Comparison of ENCODE assay signal across 8 cellular contexts in genomic region chr19:48634424-48635262, GRCh38. TPM values are rescaled to one million over a fixed set of nuclear protein-coding genes. Genes with fewer than 3 reads are reported as not detected.
DNase-seq lines count a peak whose midpoint lies in the region; ATAC-seq and TF ChIP-seq lines count a peak whose summit lies in the region.

No MANE protein-coding gene starts in this region.

- H3K4me3 Mint-ChIP-seq in chondrocyte (ENCODE audit: unreplicated experiment) = peak overlapping the region; percentile 65

- no peaks in the 10 kb centered on the region for H3K9me3 Mint-ChIP-seq in chondrocyte (ENCODE audit: low read depth)

- H3K4me3 ChIP-seq in GM12864 (ENCODE audit: low read depth, low read length) = peak overlapping the region; percentile 50

- H3K36me3 Mint-ChIP-seq in chondrocyte (ENCODE audit: low read depth) = no peaks in the 10 kb centered on the region

- peak; percentile 92 for DNase-seq in GM12864 (ENCODE audit: low read depth)
- DNase-seq in NCI-H524 (lab: John Stamatoyannopoulos, UW) = peak; percentile 95 to 96
- peak; percentile 89 to 90 for DNase-seq in activated CD4-positive, alpha-beta T cell treated with anti-CD3 and anti-CD28 coated beads for 4 hours
- DNase-seq in chondrocyte (ENCODE audit: low spot score) = peak; percentile 98
- DNase-seq in kidney tubule cell (ENCODE audit: low spot score) = peak; percentile 93
- peak; percentile 90 to 91 for DNase-seq in stimulated activated CD4-positive, alpha-beta T cell treated with anti-CD3 and anti-CD28 coated beads, Interleukin-15, amount 100 ng/mL, for 48 hours (ENCODE audit: low read depth in 2 of 2)

- H3K4me1 Mint-ChIP-seq in chondrocyte (ENCODE audit: low read depth) = peaks cover 59% of the 10 kb centered on the region

- TF ChIP-seq CTCF in GM12864 (IDR thresholded peaks at IDR 0.05; ENCODE audit: low read depth, low read length, missing control alignments) = no peak
- no peak for TF ChIP-seq CTCF in chondrocyte (IDR thresholded peaks at IDR 0.05)

- H3K27ac Mint-ChIP-seq in chondrocyte (ENCODE audit: unreplicated experiment) = peak overlapping the region; percentile 86

- no peaks in the 10 kb centered on the region for H3K27me3 Mint-ChIP-seq in chondrocyte (ENCODE audit: low read depth)

- ATAC-seq in HG03342 (IDR thresholded peaks at IDR 0.05; ENCODE audit: unreplicated experiment) (peak; percentile 25), HG02678 (IDR thresholded peaks at IDR 0.05; ENCODE audit: unreplicated experiment) (no peak)

RNA-seq across cellular contexts. Expression of gene DBP, which starts 2.5 kb away (rescaled TPM):
- 2.1 to 6.2 TPM (median 3.9 TPM) in 3 replicates for total RNA-seq in chondrocyte

RNA-seq across cellular contexts. Expression of gene CA11, which starts 11.3 kb away (rescaled TPM):
- 8.1 to 14.1 TPM (median 9.1 TPM) in 3 replicates for total RNA-seq in chondrocyte

RNA-seq across cellular contexts. Expression of gene SPHK2, which starts 15.3 kb away (rescaled TPM):
- 18.6 to 26.5 TPM (median 20.7 TPM) in 3 replicates for total RNA-seq in chondrocyte

RNA-seq across cellular contexts. Expression of gene RPL18, which starts 15.7 kb away (rescaled TPM):
- 727 to 753 TPM (median 751 TPM) in 3 replicates for total RNA-seq in chondrocyte

RNA-seq across cellular contexts. Expression of gene FAM83E, which starts 19.8 kb away (rescaled TPM):
- total RNA-seq in chondrocyte = 0.38 to 0.77 TPM (median 0.67 TPM) in 3 replicates
